ENCODE assay signal across 14 cellular contexts in genomic region chr7:133571066-133571465, GRCh38.
A peak's percentile ranks its signal among the peaks of the same experiment; 100 is the strongest.
DNase-seq lines count a peak whose midpoint lies in the region; ATAC-seq and TF ChIP-seq lines count a peak whose summit lies in the region.
"Had no signal": no experiment of that assay in that cellular context is flagged by ENCODE, and none has a peak within 500 bp of the region (broad histone marks: within the 10 kb centered on the region; RNA-seq: fewer than 3 reads in every experiment).

No MANE protein-coding gene starts in this region.

- H3K9me3 ChIP-seq in adipocyte (ENCODE audit: control insufficient read depth, low read length) = no peaks in the 10 kb centered on the region
- H3K9me3 ChIP-seq in gastroesophageal sphincter = no peaks in the 10 kb centered on the region
- no peaks in the 10 kb centered on the region for H3K9me3 ChIP-seq in CD4-positive, alpha-beta memory T cell (ENCODE audit: control insufficient read depth in 1 of 2, low read length in 2 of 2)

- no peaks in the 10 kb centered on the region for H3K27me3 ChIP-seq in adipocyte (replicated peaks; ENCODE audit: control insufficient read depth, insufficient read depth, low read length)
- no peaks in the 10 kb centered on the region for H3K27me3 ChIP-seq in gastroesophageal sphincter
- H3K27me3 ChIP-seq in CD4-positive, alpha-beta memory T cell (ENCODE audit: insufficient read depth, low read length) = no peaks in the 10 kb centered on the region
- H3K27me3 ChIP-seq: BLaER1 had no signal

- no peak for TF ChIP-seq CTCF in gastroesophageal sphincter (IDR thresholded peaks at IDR 0.05)
- TF ChIP-seq CTCF in nephron progenitor cell (IDR thresholded peaks at IDR 0.05) = no peak

- POLR2A ChIA-PET in CD4-positive, alpha-beta memory T cell (lab: Charles Lee; ENCODE audit: partially characterized antibody) = no interaction called here

- no peaks in the 10 kb centered on the region for H3K27me3 Mint-ChIP-seq in nephron progenitor cell (ENCODE audit: low read depth, poor library complexity)
- H3K27me3 Mint-ChIP-seq in CD4-positive, alpha-beta memory T cell = no peaks in the 10 kb centered on the region

- H3K36me3 ChIP-seq in adipocyte (ENCODE audit: control insufficient read depth, insufficient read depth, low read length, severe bottlenecking) = no peaks in the 10 kb centered on the region
- no peaks in the 10 kb centered on the region for H3K36me3 ChIP-seq in gastroesophageal sphincter
- H3K36me3 ChIP-seq in CD4-positive, alpha-beta memory T cell (ENCODE audit: insufficient read depth, low read length) = no peaks in the 10 kb centered on the region
- H3K36me3 ChIP-seq: BLaER1 had no signal

- H3K4me3 Mint-ChIP-seq in nephron progenitor cell = no peak overlapping the region
- no peak overlapping the region for H3K4me3 Mint-ChIP-seq in CD4-positive, alpha-beta memory T cell
- H3K4me3 Mint-ChIP-seq: HFFc6 had no signal

- peak overlapping the region; percentile 44 for H3K9ac ChIP-seq in adipocyte (ENCODE audit: low read length)
- H3K9ac ChIP-seq: BLaER1 had no signal

- CTCF ChIA-PET in CD4-positive, alpha-beta memory T cell (lab: Charles Lee; ENCODE audit: partially characterized antibody) = no interaction called here

- DNase-seq in AG20443 (ENCODE audit: low spot score) = peak; percentile 27
- DNase-seq in HuH-7 (ENCODE audit: low spot score) = peak; percentile 6
- DNase-seq in adipocyte (ENCODE audit: low read depth) = no peak
- DNase-seq in amygdala (lab: John Stamatoyannopoulos, UW) = no peak
- no peak for DNase-seq in nephron progenitor cell
- no peak for DNase-seq in CD4-positive, alpha-beta memory T cell
- DNase-seq: ACHN, HFFc6, NCI-H1092, NCI-H1694 treated with DMSO at 0.1 percent for 48 hours, NCI-H748 treated with DMSO at 0.1 percent for 48 hours, Right ventricle myocardium superior had no signal

- no peak overlapping the region for H3K27ac Mint-ChIP-seq in nephron progenitor cell
- H3K27ac Mint-ChIP-seq in CD4-positive, alpha-beta memory T cell = no peak overlapping the region
- H3K27ac Mint-ChIP-seq: HFFc6 had no signal

- no peak for TF ChIP-seq EP300 in gastroesophageal sphincter (IDR thresholded peaks at IDR 0.05)

- no peaks in the 10 kb centered on the region for H3K9me3 Mint-ChIP-seq in nephron progenitor cell
- H3K9me3 Mint-ChIP-seq in CD4-positive, alpha-beta memory T cell = peaks cover 0 to 2% (median 0%) of the 10 kb centered on the region in 8 donors
- H3K9me3 Mint-ChIP-seq: HFFc6 had no signal

- TF ChIP-seq POLR2A in gastroesophageal sphincter (IDR thresholded peaks at IDR 0.05) = no peak

- no peak overlapping the region for H3K27ac ChIP-seq in gastroesophageal sphincter
- H3K27ac ChIP-seq in CD4-positive, alpha-beta memory T cell (ENCODE audit: low read depth, low read length) = no peak overlapping the region
- H3K27ac ChIP-seq: BLaER1 had no signal

- peaks cover 31% of the 10 kb centered on the region for H3K4me1 ChIP-seq in adipocyte (ENCODE audit: control insufficient read depth, insufficient read depth, low read length)
- no peaks in the 10 kb centered on the region for H3K4me1 ChIP-seq in gastroesophageal sphincter
- no peaks in the 10 kb centered on the region for H3K4me1 ChIP-seq in CD4-positive, alpha-beta memory T cell (ENCODE audit: insufficient read depth, low read length)
- H3K4me1 ChIP-seq: BLaER1 had no signal

- WGBS in gastroesophageal sphincter (ENCODE audit: low coverage in 1 of 2), 2 donors = 69 to 80% methylated on average over 2 to 3 of the region's 3 CpGs

- intact Hi-C loops in CD4-positive, alpha-beta memory T cell (cut with micrococcal nuclease) = no loop called here

- H3K36me3 Mint-ChIP-seq in nephron progenitor cell (ENCODE audit: low read depth) = no peaks in the 10 kb centered on the region
- peaks cover 2 to 3% of the 10 kb centered on the region in 2 donors for H3K36me3 Mint-ChIP-seq in CD4-positive, alpha-beta memory T cell

- ATAC-seq in gastroesophageal sphincter = peak; percentile 55

- H3K4me1 Mint-ChIP-seq in nephron progenitor cell = no peaks in the 10 kb centered on the region
- peaks cover 0 to 1% (median under 1%) of the 10 kb centered on the region in 4 donors for H3K4me1 Mint-ChIP-seq in CD4-positive, alpha-beta memory T cell

- no peak overlapping the region for H3K4me3 ChIP-seq in adipocyte (ENCODE audit: low read length)
- no peak overlapping the region for H3K4me3 ChIP-seq in gastroesophageal sphincter
- H3K4me3 ChIP-seq in CD4-positive, alpha-beta memory T cell (ENCODE audit: low read length in 2 of 2) = no peak overlapping the region
- H3K4me3 ChIP-seq: BLaER1 had no signal

Comparison
In these comparisons a context has a peak if more than half of its experiments do, and no peak if none do; other contexts are left out.
1. DNase-seq: peak in AG20443 (single experiment) and HuH-7 (single experiment); none in adipocyte (single experiment), amygdala (0 of 56), nephron progenitor cell (single experiment) and CD4-positive, alpha-beta memory T cell (0 of 5).